ENCODE assay signal across 9 cellular contexts in genomic region chr11:66957971-66958231, GRCh38. TPM values are rescaled to one million over a fixed set of nuclear protein-coding genes. Genes with fewer than 3 reads are reported as not detected.
DNase-seq lines count a peak whose midpoint lies in the region; ATAC-seq and TF ChIP-seq lines count a peak whose summit lies in the region.
"Had no signal": no experiment of that assay in that cellular context is flagged by ENCODE, and none has a peak within 500 bp of the region (broad histone marks: within the 10 kb centered on the region; RNA-seq: fewer than 3 reads in every experiment).

No MANE protein-coding gene starts in this region.

- no peaks in the 10 kb centered on the region for H3K36me3 Mint-ChIP-seq in activated naive CD8-positive, alpha-beta T cell treated with anti-CD3 and anti-CD28 coated beads for 36 hours

- H3K9me3 ChIP-seq in iPS-20b (ENCODE audit: insufficient read depth, low read depth, low read length): no peaks in the 10 kb centered on the region

- H3K9me3 Mint-ChIP-seq in activated naive CD8-positive, alpha-beta T cell treated with anti-CD3 and anti-CD28 coated beads for 36 hours: no peaks in the 10 kb centered on the region

- no peak for DNase-seq in activated naive CD8-positive, alpha-beta T cell treated with anti-CD3 and anti-CD28 coated beads for 36 hours
- DNase-seq in stimulated activated naive CD8-positive, alpha-beta T cell treated with anti-CD3 and anti-CD28 coated beads, Interleukin-15, Interleukin-2, amounts not matched to agents 100 U/mL and 50 U/mL, for 24 hours: no peak
- DNase-seq in NCI-H2196 (lab: John Stamatoyannopoulos, UW; ENCODE audit: unreplicated experiment): no peak
- no peak for DNase-seq in ecto neural progenitor cell (ENCODE audit: low spot score)

- no peak for TF ChIP-seq CTCF in GM12875 (IDR thresholded peaks at IDR 0.05; ENCODE audit: borderline replicate concordance, insufficient read depth, low read depth, low read length)

- no peaks in the 10 kb centered on the region for H3K36me3 ChIP-seq in iPS-20b (ENCODE audit: insufficient read depth, low read depth, low read length)

- H3K27ac Mint-ChIP-seq in activated naive CD8-positive, alpha-beta T cell treated with anti-CD3 and anti-CD28 coated beads for 36 hours: no peak overlapping the region

- H3K27ac ChIP-seq in iPS-20b (ENCODE audit: low read length): no peak overlapping the region

- H3K4me3 ChIP-seq in GM12875 (ENCODE audit: low read depth, low read length) (peak overlapping the region; percentile 59), iPS-20b (ENCODE audit: low read length) (peak overlapping the region; percentile 88)

- H3K4me1 ChIP-seq in iPS-20b (ENCODE audit: insufficient read depth, low read length): peaks cover 5% of the 10 kb centered on the region; the same call in 1 of the 2 replicates

- no peaks in the 10 kb centered on the region for H3K27me3 Mint-ChIP-seq in activated naive CD8-positive, alpha-beta T cell treated with anti-CD3 and anti-CD28 coated beads for 36 hours

- peak; percentile 31 for ATAC-seq in HG02852 (IDR thresholded peaks at IDR 0.05; ENCODE audit: unreplicated experiment)
- peak; percentile 29 for ATAC-seq in stimulated activated naive CD8-positive, alpha-beta T cell treated with anti-CD3 and anti-CD28 coated beads, Interleukin-15, Interleukin-2, amounts not matched to agents 100 U/mL and 50 U/mL, for 24 hours
- ATAC-seq in GM18861 (IDR thresholded peaks at IDR 0.05; ENCODE audit: unreplicated experiment): no peak

- H3K4me3 Mint-ChIP-seq in activated naive CD8-positive, alpha-beta T cell treated with anti-CD3 and anti-CD28 coated beads for 36 hours: peak overlapping the region; percentile 74

- H3K4me1 Mint-ChIP-seq in activated naive CD8-positive, alpha-beta T cell treated with anti-CD3 and anti-CD28 coated beads for 36 hours: peaks cover 19% of the 10 kb centered on the region

- H3K27me3 ChIP-seq in iPS-20b (ENCODE audit: insufficient read depth, low read length): peaks cover 12% of the 10 kb centered on the region

- peak overlapping the region; percentile 62; the same call in 1 of the 2 replicates for H3K9ac ChIP-seq in iPS-20b (ENCODE audit: low read depth, low read length)

RNA-seq across cellular contexts. Expression of gene PC, which starts 0.3 kb away (rescaled TPM):
- total RNA-seq in activated naive CD8-positive, alpha-beta T cell treated with anti-CD3 and anti-CD28 coated beads for 36 hours: 1 to 10 TPM; 8.1 TPM

RNA-seq across cellular contexts. Expression of gene C11orf86, which starts 17.2 kb away (rescaled TPM):
- total RNA-seq in activated naive CD8-positive, alpha-beta T cell treated with anti-CD3 and anti-CD28 coated beads for 36 hours: not detected
- total RNA-seq: T-helper 1 cell treated with Interleukin-12 subunit alpha and Interleukin-12 subunit beta and Interleukin-4 antibody, amounts not matched to agents 30 ng/mL and 1 ng/mL, for 36 hours had no signal
